ENCODE assay signal across 7 cellular contexts in the genomic region with DNA sequence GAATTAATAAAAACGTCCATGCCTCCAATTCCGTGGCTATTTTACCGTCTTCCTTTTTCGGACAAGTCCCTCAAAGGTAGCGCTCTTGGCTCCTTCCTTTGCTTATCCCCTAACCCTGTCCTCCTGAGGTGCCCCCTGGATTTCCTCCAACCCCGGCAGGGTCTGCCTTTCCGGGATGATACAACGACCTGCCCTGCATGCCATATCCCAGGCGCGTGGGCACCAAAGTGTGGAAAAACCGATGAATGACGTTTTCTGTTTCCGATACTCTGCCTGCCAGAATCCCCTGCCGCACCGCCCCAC. TPM values are rescaled to one million over a fixed set of nuclear protein-coding genes. Genes with fewer than 3 reads are reported as not detected.
DNase-seq lines count a peak whose midpoint lies in the region; ATAC-seq and TF ChIP-seq lines count a peak whose summit lies in the region.

No MANE protein-coding gene starts in this region.

- no peak for DNase-seq in IMR-90
- peak; percentile 45 for DNase-seq in activated naive CD8-positive, alpha-beta T cell treated with anti-CD3 and anti-CD28 coated beads for 36 hours
- no peak for DNase-seq in GDM1 (lab: John Stamatoyannopoulos, UW)
- no peak for DNase-seq in DMS114 treated with DMSO at 0.1 percent for 48 hours (lab: John Stamatoyannopoulos, UW; ENCODE audit: unreplicated experiment)

- 22% methylated on average over 8 of the region's 15 CpGs; no CpG with 5 or more reads in 1 of the 2 experiments for WGBS in IMR-90 (ENCODE audit: extremely low coverage in 2 of 2, insufficient read length in 1 of 2), 2 experiments

- H3K36me3 ChIP-seq in IMR-90 (ENCODE audit: control insufficient read depth, insufficient read depth, low read length) = peaks cover 6% of the 10 kb centered on the region
- H3K36me3 ChIP-seq in iPS-20b (ENCODE audit: insufficient read depth, low read depth, low read length) = peaks cover 25% of the 10 kb centered on the region

- no peak overlapping the region for H2BK120ac ChIP-seq in IMR-90 (ENCODE audit: low read depth, low read length)

- no peak for TF ChIP-seq CTCF in IMR-90 (conservative IDR thresholded peaks at IDR 0.05; ENCODE audit: low read depth, low read length)

- POLR2A ChIA-PET in IMR-90 (lab: Charles Lee; ENCODE audit: unreplicated experiment) = no interaction called here

- H3K4me1 Mint-ChIP-seq in activated naive CD8-positive, alpha-beta T cell treated with anti-CD3 and anti-CD28 coated beads for 36 hours = no peaks in the 10 kb centered on the region
- peaks cover 6% of the 10 kb centered on the region for H3K4me1 Mint-ChIP-seq in stimulated activated memory B cell treated with anti-CD40 and anti-IgM and Interleukin-4, amounts not matched to agents 10 μg/mL and 1 μg/mL and 100 μg/mL, for 72 hours

- H3K9me3 ChIP-seq in IMR-90 (ENCODE audit: control insufficient read depth, insufficient read depth, low read length) (no peaks in the 10 kb centered on the region), iPS-20b (ENCODE audit: insufficient read depth, low read depth, low read length) (no peaks in the 10 kb centered on the region)

- no peak for TF ChIP-seq RAD21 in IMR-90 (IDR thresholded peaks at IDR 0.05; ENCODE audit: low read length)

- intact Hi-C loops in IMR-90 (cut with micrococcal nuclease) = no loop called here

- H3K27ac ChIP-seq in IMR-90 (ENCODE audit: insufficient read depth, low read length) = 0 out of 2 replicates have a peak overlapping the region, but pooled peaks have one; percentile 1
- no peak overlapping the region for H3K27ac ChIP-seq in iPS-20b (ENCODE audit: low read length)

- no peak overlapping the region for H2BK5ac ChIP-seq in IMR-90 (ENCODE audit: low read depth, low read length, poor library complexity, severe bottlenecking)

- no peak overlapping the region for H2AK5ac ChIP-seq in IMR-90 (ENCODE audit: low read depth, low read length)

- H2AK9ac ChIP-seq in IMR-90 (replicated peaks; ENCODE audit: low read depth, low read length, poor library complexity) = no peak overlapping the region

- no peak overlapping the region for H3K18ac ChIP-seq in IMR-90 (ENCODE audit: low read depth, low read length)

- CTCF ChIA-PET in IMR-90 (lab: Yijun Ruan, JAX) = no interaction called here

- H3K14ac ChIP-seq in IMR-90 (replicated peaks; ENCODE audit: low read depth, low read length) = peak overlapping the region; percentile 10

- no peaks in the 10 kb centered on the region for H3K9me1 ChIP-seq in IMR-90 (ENCODE audit: insufficient read depth, low read length)

- H4K5ac ChIP-seq in IMR-90 (ENCODE audit: low read depth, low read length) = 0 out of 2 replicates have a peak overlapping the region, but pooled peaks have one; percentile 0

- dilution Hi-C loops in IMR-90 (cut with HindIII; ENCODE audit: low sequenced_read_pairs, unreplicated experiment) = no loop called here

- peak overlapping the region; percentile 64 for H3K4me2 ChIP-seq in IMR-90 (ENCODE audit: low read depth, low read length)

- BruUV-seq in IMR-90 (replicated peaks; lab: Mats Ljungman, UMichigan) = no TSS peak

- H3K9me3 Mint-ChIP-seq in activated naive CD8-positive, alpha-beta T cell treated with anti-CD3 and anti-CD28 coated beads for 36 hours = no peaks in the 10 kb centered on the region
- no peaks in the 10 kb centered on the region for H3K9me3 Mint-ChIP-seq in stimulated activated memory B cell treated with anti-CD40 and anti-IgM and Interleukin-4, amounts not matched to agents 10 μg/mL and 1 μg/mL and 100 μg/mL, for 72 hours

- H3K4me3 ChIP-seq in IMR-90 (ENCODE audit: insufficient read depth, low read depth, low read length) (peak overlapping the region; percentile 95), iPS-20b (ENCODE audit: low read length) (peak overlapping the region; percentile 99)

- H3K27ac Mint-ChIP-seq in activated naive CD8-positive, alpha-beta T cell treated with anti-CD3 and anti-CD28 coated beads for 36 hours = peak overlapping the region; percentile 98
- peak overlapping the region; percentile 77 for H3K27ac Mint-ChIP-seq in stimulated activated memory B cell treated with anti-CD40 and anti-IgM and Interleukin-4, amounts not matched to agents 10 μg/mL and 1 μg/mL and 100 μg/mL, for 72 hours

- peak overlapping the region; percentile 86 for H2AFZ ChIP-seq in IMR-90 (replicated peaks; ENCODE audit: low read length, poor library complexity)

- H4K91ac ChIP-seq in IMR-90 (ENCODE audit: insufficient read depth, low read depth, low read length) = peak overlapping the region; percentile 8; the same call in 1 of the 2 replicates

- H3K27me3 ChIP-seq in IMR-90 (ENCODE audit: control insufficient read depth, insufficient read depth, low read length) (peaks cover 4% of the 10 kb centered on the region; the same call in 1 of the 2 replicates), iPS-20b (ENCODE audit: insufficient read depth, low read length) (peaks cover 11% of the 10 kb centered on the region; the same call in 1 of the 2 replicates)

- H3K36me3 Mint-ChIP-seq in activated naive CD8-positive, alpha-beta T cell treated with anti-CD3 and anti-CD28 coated beads for 36 hours = peaks cover 12% of the 10 kb centered on the region
- H3K36me3 Mint-ChIP-seq in stimulated activated memory B cell treated with anti-CD40 and anti-IgM and Interleukin-4, amounts not matched to agents 10 μg/mL and 1 μg/mL and 100 μg/mL, for 72 hours = peaks cover 10% of the 10 kb centered on the region

- peaks cover 4% of the 10 kb centered on the region for H3K27me3 Mint-ChIP-seq in activated naive CD8-positive, alpha-beta T cell treated with anti-CD3 and anti-CD28 coated beads for 36 hours
- H3K27me3 Mint-ChIP-seq in stimulated activated memory B cell treated with anti-CD40 and anti-IgM and Interleukin-4, amounts not matched to agents 10 μg/mL and 1 μg/mL and 100 μg/mL, for 72 hours = peaks cover 9% of the 10 kb centered on the region

- H3K4me3 Mint-ChIP-seq in activated naive CD8-positive, alpha-beta T cell treated with anti-CD3 and anti-CD28 coated beads for 36 hours = peak overlapping the region; percentile 89
- H3K4me3 Mint-ChIP-seq in stimulated activated memory B cell treated with anti-CD40 and anti-IgM and Interleukin-4, amounts not matched to agents 10 μg/mL and 1 μg/mL and 100 μg/mL, for 72 hours = peak overlapping the region; percentile 85

- H3K23ac ChIP-seq in IMR-90 (ENCODE audit: low read depth, low read length) = no peak overlapping the region

- no peaks in the 10 kb centered on the region for H3K4me1 ChIP-seq in IMR-90 (ENCODE audit: control insufficient read depth, insufficient read depth, low read length)
- H3K4me1 ChIP-seq in iPS-20b (ENCODE audit: insufficient read depth, low read length) = no peaks in the 10 kb centered on the region

- in situ Hi-C loops in IMR-90 (cut with MboI; ENCODE audit: low sequenced_read_pairs) = no loop called here

- ATAC-seq in IMR-90 (ENCODE audit: low read depth) (no peak), GM21528 (IDR thresholded peaks at IDR 0.05; ENCODE audit: low FRiP score, unreplicated experiment) (no peak)
- no peak for ATAC-seq in stimulated activated memory B cell treated with anti-CD40 and anti-IgM and Interleukin-4, amounts not matched to agents 10 μg/mL and 1 μg/mL and 100 μg/mL, for 72 hours

- no peak for TF ChIP-seq POLR2A in IMR-90 (IDR thresholded peaks at IDR 0.05; ENCODE audit: low read depth, low read length)

- peaks cover 4 to 5% of the 10 kb centered on the region in 2 experiments; a peak in 2 of 4 replicates for H3K79me1 ChIP-seq in IMR-90 (ENCODE audit: low read depth in 1 of 2, low read length in 2 of 2)

- no peak overlapping the region for H3K56ac ChIP-seq in IMR-90 (ENCODE audit: extremely low read depth, insufficient read depth, low read length)

- H4K8ac ChIP-seq in IMR-90 (ENCODE audit: low read depth in 2 of 2, low read length in 2 of 2) = peak overlapping the region; percentile 21 to 53; a peak in 2 of 4 replicates

- H2BK15ac ChIP-seq in IMR-90 (ENCODE audit: low read depth, low read length) = no peak overlapping the region

- H4K20me1 ChIP-seq in IMR-90 (ENCODE audit: insufficient read depth, low read length) = no peaks in the 10 kb centered on the region

- H2BK20ac ChIP-seq in IMR-90 (ENCODE audit: low read depth, low read length) = no peak overlapping the region

- H3K9ac ChIP-seq in IMR-90 (ENCODE audit: low read depth, low read length) = peak overlapping the region; percentile 38
- peak overlapping the region; percentile 90; the same call in 1 of the 2 replicates for H3K9ac ChIP-seq in iPS-20b (ENCODE audit: low read depth, low read length)

- H3K4ac ChIP-seq in IMR-90 (ENCODE audit: low read depth, low read length) = peak overlapping the region; percentile 51; the same call in 1 of the 2 replicates

TF ChIP-seq in IMR-90, 13 proteins besides CTCF, POLR2A, EP300 and RAD21 (continues in another document):
- TF ChIP-seq CHD1 (IDR thresholded peaks at IDR 0.05; ENCODE audit: low read depth, low read length) = no peak
- no peak for TF ChIP-seq MAZ (IDR thresholded peaks at IDR 0.05; ENCODE audit: borderline replicate concordance, low read depth, low read length)
- no peak for TF ChIP-seq BHLHE40 (IDR thresholded peaks at IDR 0.05; ENCODE audit: low read depth, low read length)
- TF ChIP-seq RFX5 (IDR thresholded peaks at IDR 0.05; ENCODE audit: low read depth, low read length) = no peak
- no peak for TF ChIP-seq CEBPB (IDR thresholded peaks at IDR 0.05; ENCODE audit: low read depth, low read length)
- TF ChIP-seq SMC3 (IDR thresholded peaks at IDR 0.05; ENCODE audit: low read depth, low read length) = no peak
- TF ChIP-seq, protein P1, sequence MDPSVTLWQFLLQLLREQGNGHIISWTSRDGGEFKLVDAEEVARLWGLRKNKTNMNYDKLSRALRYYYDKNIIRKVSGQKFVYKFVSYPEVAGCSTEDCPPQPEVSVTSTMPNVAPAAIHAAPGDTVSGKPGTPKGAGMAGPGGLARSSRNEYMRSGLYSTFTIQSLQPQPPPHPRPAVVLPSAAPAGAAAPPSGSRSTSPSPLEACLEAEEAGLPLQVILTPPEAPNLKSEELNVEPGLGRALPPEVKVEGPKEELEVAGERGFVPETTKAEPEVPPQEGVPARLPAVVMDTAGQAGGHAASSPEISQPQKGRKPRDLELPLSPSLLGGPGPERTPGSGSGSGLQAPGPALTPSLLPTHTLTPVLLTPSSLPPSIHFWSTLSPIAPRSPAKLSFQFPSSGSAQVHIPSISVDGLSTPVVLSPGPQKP (IDR thresholded peaks at IDR 0.05; ENCODE audit: borderline replicate concordance, low read depth, low read length) = no peak

RNA-seq across cellular contexts. Expression of a gene that starts 0.7 kb away (rescaled TPM):
- total RNA-seq in IMR-90 (2012; rRNA removed) = 27.8 and 30.3 TPM in 2 replicates
- polyA plus RNA-seq in IMR-90 (2012; rRNA removed) = 21.8 and 22.8 TPM in 2 replicates
- 13.0 and 19.0 TPM in 2 replicates for polyA plus RNA-seq in IMR-90 (2012; cell fraction: cytosol; rRNA removed)
- 16.5 and 22.1 TPM in 2 replicates for polyA plus RNA-seq in IMR-90 (2012; cell fraction: nucleus; rRNA removed; ENCODE audit: low replicate concordance)
- total RNA-seq in activated naive CD8-positive, alpha-beta T cell treated with anti-CD3 and anti-CD28 coated beads for 36 hours = 10 to 100 TPM; 57.6 to 59.5 TPM

RNA-seq across cellular contexts. Expression of a gene that starts 54.7 kb away (rescaled TPM):
- total RNA-seq in IMR-90 (2012; rRNA removed) = not detected in 2 replicates
- 0.04 TPM in 1 of 2 replicates, not detected in the other for polyA plus RNA-seq in IMR-90 (2012; rRNA removed)
- not detected in 2 replicates for polyA plus RNA-seq in IMR-90 (2012; cell fraction: cytosol; rRNA removed)
- 0.05 TPM in 1 of 2 replicates, not detected in the other for polyA plus RNA-seq in IMR-90 (2012; cell fraction: nucleus; rRNA removed; ENCODE audit: low replicate concordance)
- not detected for total RNA-seq in activated naive CD8-positive, alpha-beta T cell treated with anti-CD3 and anti-CD28 coated beads for 36 hours
